ENCODE assay signal across 8 cellular contexts in the genomic region with DNA sequence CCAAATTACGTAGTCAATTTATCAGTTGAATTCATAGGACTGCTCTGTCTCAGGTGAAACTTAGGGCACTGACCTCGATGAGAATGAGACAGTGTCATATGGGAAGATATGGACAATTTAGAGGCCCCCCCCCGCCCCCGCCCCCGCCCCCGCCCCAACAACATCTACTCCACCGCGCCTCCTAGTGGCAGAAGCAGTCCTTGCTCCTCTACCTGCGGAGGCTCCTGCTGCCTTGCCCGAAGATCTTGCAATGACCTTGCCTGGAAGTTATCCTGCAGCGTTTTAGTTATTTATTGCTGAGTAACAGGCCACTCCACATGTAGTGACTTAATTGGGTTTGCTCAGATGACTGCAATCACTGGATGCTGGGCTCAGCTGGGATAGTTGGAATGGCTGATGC. TPM values are rescaled to one million over a fixed set of nuclear protein-coding genes. Genes with fewer than 3 reads are reported as not detected.
DNase-seq lines count a peak whose midpoint lies in the region; ATAC-seq, FAIRE-seq and TF ChIP-seq lines count a peak whose summit lies in the region.
"Had no signal": no experiment of that assay in that cellular context is flagged by ENCODE, and none has a peak within 500 bp of the region (broad histone marks: within the 10 kb centered on the region; RNA-seq: fewer than 3 reads in every experiment).

No MANE protein-coding gene starts in this region.

- H3K4me3 Mint-ChIP-seq in astrocyte (ENCODE audit: unreplicated experiment): no peak overlapping the region
- H3K4me3 Mint-ChIP-seq: T-helper 1 cell treated with Interleukin-12 subunit alpha and Interleukin-12 subunit beta and Interleukin-4 antibody, amounts not matched to agents 30 μg/mL and 1 μg/mL, for 36 hours had no signal

- H2AFZ ChIP-seq in astrocyte (ENCODE audit: low read depth, low read length): no peak overlapping the region

- H3K9ac ChIP-seq in astrocyte (ENCODE audit: low read length): no peak overlapping the region

- H3K4me1 ChIP-seq in astrocyte (ENCODE audit: insufficient read depth, low read length): peaks cover 5% of the 10 kb centered on the region
- peaks cover 8 to 18% of the 10 kb centered on the region in 2 donors for H3K4me1 ChIP-seq in left lung
- peaks cover 0 to 20% (median 14%) of the 10 kb centered on the region in 4 donors for H3K4me1 ChIP-seq in stomach

- no peak overlapping the region for H3K27ac ChIP-seq in astrocyte (ENCODE audit: low read depth, low read length)
- peak overlapping the region in 1 of 2 donors; percentile 67 for H3K27ac ChIP-seq in left lung
- peak overlapping the region in 2 of 5 donors; percentile 38 to 51 for H3K27ac ChIP-seq in stomach

- FAIRE-seq in astrocyte (lab: Jason Lieb, UNC): no peak

- peaks cover 42% of the 10 kb centered on the region for H4K20me1 ChIP-seq in astrocyte (ENCODE audit: insufficient read depth, low read length)

- H3K36me3 Mint-ChIP-seq in astrocyte (ENCODE audit: low read depth, unreplicated experiment): peaks cover 17% of the 10 kb centered on the region

- H3K9me3 ChIP-seq in astrocyte (ENCODE audit: insufficient read depth, low read depth, low read length) (no peaks in the 10 kb centered on the region), left lung (no peaks in the 10 kb centered on the region), stomach (no peaks in the 10 kb centered on the region)

- H3K4me2 ChIP-seq in astrocyte (ENCODE audit: low read length): no peak overlapping the region

- intact Hi-C loops in left lung (cut with DNase I) (no loop called here), stomach (cut with DNase I; ENCODE audit: low total_unique reads) (no loop called here)

- H3K36me3 ChIP-seq in astrocyte (ENCODE audit: insufficient read depth, low read length) (peaks cover 21% of the 10 kb centered on the region), left lung (peaks cover 0 to 24% of the 10 kb centered on the region in 2 donors), stomach (peaks cover 13 to 24% (median 17%) of the 10 kb centered on the region in 4 donors)

- no peaks in the 10 kb centered on the region for H3K27me3 Mint-ChIP-seq in astrocyte (ENCODE audit: low read depth, unreplicated experiment)

- H3K4me3 ChIP-seq in astrocyte (ENCODE audit: insufficient read depth, low read depth, low read length) (no peak overlapping the region), left lung (no peak overlapping the region), stomach (no peak overlapping the region)

- WGBS in stomach, 5 donors: 20 to 28% (median 26%) methylated on average over 7 to 11 of the region's 11 CpGs

- H3K9me3 Mint-ChIP-seq in astrocyte (ENCODE audit: unreplicated experiment): no peaks in the 10 kb centered on the region
- H3K9me3 Mint-ChIP-seq: T-helper 1 cell treated with Interleukin-12 subunit alpha and Interleukin-12 subunit beta and Interleukin-4 antibody, amounts not matched to agents 30 μg/mL and 1 μg/mL, for 36 hours had no signal

- TF ChIP-seq POLR2A in stomach (IDR thresholded peaks at IDR 0.05): no peak

- DNase-seq in SK-N-DZ (ENCODE audit: low spot score): peak; percentile 76
- no peak for DNase-seq in astrocyte (ENCODE audit: low read depth)
- DNase-seq in left lung: no peak
- DNase-seq in stomach: peak; percentile 52
- no peak for DNase-seq in inferior parietal cortex (ENCODE audit: extremely low spot score)
- no peak for DNase-seq in H4 (ENCODE audit: low spot score)

- H3K27me3 ChIP-seq in astrocyte (ENCODE audit: insufficient read depth, low read length) (no peaks in the 10 kb centered on the region), left lung (peaks cover 0 to 3% of the 10 kb centered on the region in 2 donors), stomach (no peaks in the 10 kb centered on the region)

- peaks cover 14% of the 10 kb centered on the region for H3K4me1 Mint-ChIP-seq in astrocyte (ENCODE audit: low read depth, unreplicated experiment)

- no peaks in the 10 kb centered on the region for H3K79me2 ChIP-seq in astrocyte (ENCODE audit: insufficient read depth, low read length)

- ATAC-seq in left lung: peak; percentile 66

- TF ChIP-seq CTCF in GM12874 (IDR thresholded peaks at IDR 0.05; ENCODE audit: insufficient read depth, low read depth, low read length) (peak; percentile 55), astrocyte (IDR thresholded peaks at IDR 0.05; ENCODE audit: insufficient read depth, low read depth, low read length) (peak; percentile 38), left lung (IDR thresholded peaks at IDR 0.05) (peak; percentile 49 to 64), stomach (IDR thresholded peaks at IDR 0.05) (peak in 4 of 7 experiments; percentile 16 to 70 (median 56))

- no peak overlapping the region for H3K27ac Mint-ChIP-seq in astrocyte (ENCODE audit: unreplicated experiment)
- H3K27ac Mint-ChIP-seq: T-helper 1 cell treated with Interleukin-12 subunit alpha and Interleukin-12 subunit beta and Interleukin-4 antibody, amounts not matched to agents 30 μg/mL and 1 μg/mL, for 36 hours had no signal

- TF ChIP-seq EP300 in stomach (IDR thresholded peaks at IDR 0.05): no peak

RNA-seq across cellular contexts. Expression of gene SERPINH1, which starts 15.1 kb away (rescaled TPM):
- 72.3 and 87.9 TPM in 2 replicates for polyA plus RNA-seq in SK-N-DZ (2014; cell fraction: cytosol; rRNA removed)
- 29.8 and 41.3 TPM in 2 replicates for polyA plus RNA-seq in SK-N-DZ (2014; cell fraction: nucleus; rRNA removed)
- total RNA-seq in astrocyte (768 and 923 TPM in 2 replicates), left lung (100 to 1,000 TPM; 358 to 516 TPM), stomach (100 to 1,000 TPM in 2 of 5 donors, 10 to 100 TPM in 3; 46.6 to 297 (median 81.0) TPM)
- 10 to 100 TPM; 15.4 to 46.0 (median 39.0) TPM for polyA plus RNA-seq in stomach
- total RNA-seq in H4 (2014; rRNA removed; shearing (Covaris generic)): 986 and 1,416 TPM in 2 replicates

RNA-seq across cellular contexts. Expression of gene GDPD5, which starts 51.5 kb away (rescaled TPM):
- polyA plus RNA-seq in SK-N-DZ (2014; cell fraction: cytosol; rRNA removed): 1.9 and 2.7 TPM in 2 replicates
- 3.8 and 4.1 TPM in 2 replicates for polyA plus RNA-seq in SK-N-DZ (2014; cell fraction: nucleus; rRNA removed)
- total RNA-seq in astrocyte (6.7 and 9.4 TPM in 2 replicates), left lung (10 to 100 TPM; 10.5 to 15.5 TPM), stomach (10 to 100 TPM in 2 of 5 donors, 1 to 10 TPM in 2, under 1 TPM in 1; 0.58 to 57.6 (median 5.9) TPM)
- polyA plus RNA-seq in stomach: 1 to 10 TPM; 3.4 to 6.6 (median 3.9) TPM
- total RNA-seq in H4 (2014; rRNA removed; shearing (Covaris generic)): 6.8 and 8.0 TPM in 2 replicates

Comparison
In these comparisons a context has a peak if more than half of its experiments do, and no peak if none do; other contexts are left out.
1. DNase-seq: peak in SK-N-DZ (single experiment) and stomach (single experiment); none in astrocyte (single experiment), left lung (0 of 2), inferior parietal cortex (single experiment) and H4 (single experiment).
2. Peak in every context shown above with its lines, with median percentiles within 50 percentile points of each other: CTCF ChIP-seq.